ENCODE assay signal across 23 cellular contexts in genomic region chr13:50255639-50256038, GRCh38.
A peak's percentile ranks its signal among the peaks of the same experiment; 100 is the strongest.
DNase-seq lines count a peak whose midpoint lies in the region; ATAC-seq lines count a peak whose summit lies in the region.
"Had no signal": no experiment of that assay in that cellular context is flagged by ENCODE, and none has a peak within 500 bp of the region (broad histone marks: within the 10 kb centered on the region; RNA-seq: fewer than 3 reads in every experiment).

No MANE protein-coding gene starts in this region.

- no peaks in the 10 kb centered on the region for H3K9me3 Mint-ChIP-seq in stimulated activated effector memory CD8-positive, alpha-beta T cell treated with anti-CD3 and anti-CD28 coated beads, Interleukin-12 subunit alpha, Interleukin-12 subunit beta, amount 100 ng/mL, for 72 hours
- H3K9me3 Mint-ChIP-seq: activated B cell treated with CpG ODN at 0.5 μM for 24 hours, memory B cell, nephron had no signal

- H3K9ac ChIP-seq in adipocyte (ENCODE audit: low read length): no peak overlapping the region

- peaks cover 73% of the 10 kb centered on the region for H3K4me1 Mint-ChIP-seq in stimulated activated effector memory CD8-positive, alpha-beta T cell treated with anti-CD3 and anti-CD28 coated beads, Interleukin-12 subunit alpha, Interleukin-12 subunit beta, amount 100 ng/mL, for 72 hours
- H3K4me1 Mint-ChIP-seq: nephron had no signal

- peaks cover 12% of the 10 kb centered on the region for H3K36me3 Mint-ChIP-seq in stimulated activated effector memory CD8-positive, alpha-beta T cell treated with anti-CD3 and anti-CD28 coated beads, Interleukin-12 subunit alpha, Interleukin-12 subunit beta, amount 100 ng/mL, for 72 hours
- H3K36me3 Mint-ChIP-seq: memory B cell had no signal

- peak overlapping the region; percentile 28 for H3K4me3 Mint-ChIP-seq in stimulated activated effector memory CD8-positive, alpha-beta T cell treated with anti-CD3 and anti-CD28 coated beads, Interleukin-12 subunit alpha, Interleukin-12 subunit beta, amount 100 ng/mL, for 72 hours
- H3K4me3 Mint-ChIP-seq: activated B cell treated with CpG ODN at 0.5 μM for 24 hours, B cell, memory B cell, nephron had no signal

- H3K9me3 ChIP-seq in adipocyte (ENCODE audit: control insufficient read depth, low read length): no peaks in the 10 kb centered on the region

- H3K4me3 ChIP-seq in adipocyte (ENCODE audit: low read length): no peak overlapping the region
- H3K4me3 ChIP-seq: hepatocyte, PC-9, smooth muscle cell had no signal

- no peaks in the 10 kb centered on the region for H3K36me3 ChIP-seq in adipocyte (ENCODE audit: control insufficient read depth, insufficient read depth, low read length, severe bottlenecking)

- peak; percentile 62 for ATAC-seq in HG03354 (IDR thresholded peaks at IDR 0.05; ENCODE audit: poor library complexity, severe bottlenecking, unreplicated experiment)
- ATAC-seq in stimulated activated effector memory CD8-positive, alpha-beta T cell treated with anti-CD3 and anti-CD28 coated beads, Interleukin-12 subunit alpha, Interleukin-12 subunit beta, amount 100 ng/mL, for 72 hours: peak; percentile 81
- ATAC-seq in HG02981 (IDR thresholded peaks at IDR 0.05; ENCODE audit: unreplicated experiment): no peak

- no peak overlapping the region for H3K27ac Mint-ChIP-seq in stimulated activated effector memory CD8-positive, alpha-beta T cell treated with anti-CD3 and anti-CD28 coated beads, Interleukin-12 subunit alpha, Interleukin-12 subunit beta, amount 100 ng/mL, for 72 hours
- H3K27ac Mint-ChIP-seq: activated B cell treated with CpG ODN at 0.5 μM for 24 hours, B cell, memory B cell, nephron, progenitor cell of endocrine pancreas had no signal

- H3K4me1 ChIP-seq in adipocyte (ENCODE audit: control insufficient read depth, insufficient read depth, low read length): peaks cover 6% of the 10 kb centered on the region

- no peaks in the 10 kb centered on the region for H3K27me3 ChIP-seq in adipocyte (replicated peaks; ENCODE audit: control insufficient read depth, insufficient read depth, low read length)
- H3K27me3 ChIP-seq: hepatocyte had no signal

- DNase-seq in GM03348 (ENCODE audit: low spot score) (peak; percentile 6), adipocyte (ENCODE audit: low read depth) (peak; percentile 24), NCI-H1436 treated with DMSO at 0.1 percent for 48 hours (lab: John Stamatoyannopoulos, UW) (no peak), cortex of kidney (lab: John Stamatoyannopoulos, UW) (no peak)
- DNase-seq in stimulated activated effector memory CD8-positive, alpha-beta T cell treated with anti-CD3 and anti-CD28 coated beads, Interleukin-12 subunit alpha, Interleukin-12 subunit beta, amount 100 ng/mL, for 72 hours (ENCODE audit: low spot score in 2 of 2): peak in 1 of 2 donors; percentile 44
- DNase-seq: activated B cell treated with CpG ODN at 0.5 μM for 24 hours; activated effector memory CD4-positive, alpha-beta T cell treated with anti-CD3 and anti-CD28 coated beads, Interleukin-2, amount 50 U/mL, for 16 hours; aorta; DMS 273 treated with DMSO at 0.1 percent for 48 hours; GF-D8; KG1; NCI-H1105; NCI-H2171; PC-9; stimulated activated CD8-positive, alpha-beta memory T cell treated with anti-CD3 and anti-CD28 coated beads, Interleukin-4, amount 100 ng/mL, for 48 hours had no signal

Comparison
In these comparisons a context has a peak if more than half of its experiments do, and no peak if none do; other contexts are left out.
1. DNase-seq: peak in GM03348 (single experiment) and adipocyte (single experiment); none in NCI-H1436 treated with DMSO at 0.1 percent for 48 hours (single experiment) and cortex of kidney (single experiment).